Comparison of ENCODE assay signal across 8 cellular contexts in genomic region chr1:97920275-97920831, GRCh38. TPM values are rescaled to one million over a fixed set of nuclear protein-coding genes. Genes with fewer than 3 reads are reported as not detected.
DNase-seq lines count a peak whose midpoint lies in the region; ATAC-seq, FAIRE-seq and TF ChIP-seq lines count a peak whose summit lies in the region.

No MANE protein-coding gene starts in this region.

- H3K4me1 ChIP-seq in HUES48 (ENCODE audit: control insufficient read depth, insufficient read depth, low read length) (peaks cover 11% of the 10 kb centered on the region; the same call in 1 of the 2 replicates), pancreas (peaks cover 0 to 3% (median 0%) of the 10 kb centered on the region in 3 donors)

- peaks cover 25% of the 10 kb centered on the region for H3K27me3 ChIP-seq in HUES48 (ENCODE audit: control insufficient read depth, insufficient read depth, low read length)
- no peaks in the 10 kb centered on the region for H3K27me3 ChIP-seq in pancreas

- no peaks in the 10 kb centered on the region for H3K36me3 ChIP-seq in HUES48 (ENCODE audit: control insufficient read depth, insufficient read depth, low read length)
- no peaks in the 10 kb centered on the region for H3K36me3 ChIP-seq in pancreas

- 1% methylated on average over 23 to 24 of the region's 24 CpGs for WGBS in pancreas, 2 donors

- DNase-seq in activated gamma-delta T cell (lab: John Stamatoyannopoulos, UW) (peak; percentile 56), activated gamma-delta T cell treated with Interleukin-2 at 50 U/mL for 16 hours (no peak), Right ventricle myocardium superior (no peak), pancreas (no peak), middle frontal gyrus (ENCODE audit: extremely low spot score, low spot score) (no peak)
- DNase-seq in activated CD4-positive, alpha-beta T cell treated with anti-CD3 and anti-CD28 coated beads, Interleukin-2, amount 50 U/mL, for 4 hours = peak; percentile 49 to 58

- H3K4me3 ChIP-seq in HUES48 (ENCODE audit: low read depth, low read length) (peak overlapping the region; percentile 99), pancreas (peak overlapping the region; percentile 33 to 77 (median 66))

- H3K9me3 ChIP-seq in HUES48 (ENCODE audit: control insufficient read depth, insufficient read depth, low read length) (no peaks in the 10 kb centered on the region), pancreas (no peaks in the 10 kb centered on the region)

- intact Hi-C loops in Right ventricle myocardium superior (cut with DNase I) = no loop called here
- intact Hi-C loops in pancreas (cut with DNase I) = no loop called here

- H3K27ac ChIP-seq in HUES48 (ENCODE audit: low read depth, low read length) (peak overlapping the region; percentile 92), pancreas (peak overlapping the region; percentile 77 to 93 (median 86))

- no peak for FAIRE-seq in pancreas (lab: Jason Lieb, UNC)

- no peak overlapping the region for H3K9ac ChIP-seq in HUES48 (ENCODE audit: low read depth, low read length)

- ATAC-seq in Right ventricle myocardium superior (ENCODE audit: poor library complexity) (peak; percentile 63), pancreas (peak; percentile 33 to 62 (median 54)), GM18909 (IDR thresholded peaks at IDR 0.05; ENCODE audit: poor library complexity, unreplicated experiment) (no peak)

- no peak for TF ChIP-seq CTCF in pancreas (IDR thresholded peaks at IDR 0.05)

RNA-seq across cellular contexts. Expression of gene DPYD, which starts 0.5 kb away (rescaled TPM):
- total RNA-seq in Right ventricle myocardium superior = 10.3 TPM
- 10 to 100 TPM in 4 of 6 donors, 1 to 10 TPM in 2; 5.8 to 24.5 (median 11.4) TPM for total RNA-seq in pancreas
- 1 to 10 TPM; 2.7 to 3.9 TPM for polyA plus RNA-seq in pancreas

Comparison
In these comparisons a context has a peak if more than half of its experiments do, and no peak if none do; other contexts are left out.
1. DNase-seq: peak in activated gamma-delta T cell (single experiment) and activated CD4-positive, alpha-beta T cell treated with anti-CD3 and anti-CD28 coated beads, Interleukin-2, amount 50 U/mL, for 4 hours (2 of 2); none in activated gamma-delta T cell treated with Interleukin-2 at 50 U/mL for 16 hours (single experiment), Right ventricle myocardium superior (single experiment), pancreas (0 of 6) and middle frontal gyrus (single experiment).